Comparison of ENCODE assay signal across 8 cellular contexts in the genomic region with DNA sequence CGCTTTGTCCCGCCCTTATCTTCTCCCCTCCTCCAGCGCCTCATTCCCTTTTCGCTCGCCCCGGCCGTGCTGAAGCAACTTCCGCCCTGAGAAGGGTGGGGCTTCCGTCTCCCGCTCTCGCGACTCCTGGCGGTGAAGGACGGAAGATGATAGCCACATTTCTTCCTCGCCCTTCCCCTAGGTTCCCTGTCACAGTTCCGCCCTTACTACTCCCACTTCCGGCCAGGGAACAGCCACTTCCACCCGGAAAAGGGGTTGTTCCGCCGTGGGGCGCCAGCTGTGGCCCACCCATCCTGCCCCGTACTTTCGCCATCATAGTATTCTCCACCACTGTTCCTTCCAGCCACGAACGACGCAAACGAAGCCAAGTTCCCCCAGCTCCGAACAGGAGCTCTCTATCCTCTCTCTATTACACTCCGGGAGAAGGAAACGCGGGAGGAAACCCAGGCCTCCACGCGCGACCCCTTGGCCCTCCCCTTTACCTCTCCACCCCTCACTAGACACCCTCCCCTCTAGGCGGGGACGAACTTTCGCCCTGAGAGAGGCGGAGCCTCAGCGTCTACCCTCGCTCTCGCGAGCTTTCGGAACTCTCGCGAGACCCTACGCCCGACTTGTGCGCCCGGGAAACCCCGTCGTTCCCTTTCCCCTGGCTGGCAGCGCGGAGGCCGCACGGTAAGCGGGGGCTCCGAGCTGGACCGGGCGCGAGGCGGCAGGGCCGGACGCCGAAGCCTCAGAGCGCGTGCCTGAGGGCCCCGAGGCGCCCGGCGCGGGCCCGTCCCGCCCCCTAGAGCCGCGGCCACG. TPM values are rescaled to one million over a fixed set of nuclear protein-coding genes. Genes with fewer than 3 reads are reported as not detected.
DNase-seq lines count a peak whose midpoint lies in the region; ATAC-seq and TF ChIP-seq lines count a peak whose summit lies in the region.

Gene RPS19, plus strand, starts transcription at position 638 of the 801 bp plus-strand sequence. CDS start 520 bp downstream, outside the sequence.

- H3K4me1 ChIP-seq in suprapubic skin = peaks cover 36% of the 10 kb centered on the region

- peaks cover 29% of the 10 kb centered on the region for H3K36me3 Mint-ChIP-seq in activated naive CD4-positive, alpha-beta T cell treated with anti-CD3 and anti-CD28 coated beads, Interleukin-2, amount 50 U/mL, for 24 hours

- peak; percentile 96 for DNase-seq in NCI-H1092 (lab: John Stamatoyannopoulos, UW)
- DNase-seq in germinal center (ENCODE audit: low spot score) = peak; percentile 95
- DNase-seq in nucleus accumbens (lab: John Stamatoyannopoulos, UW) = peak; percentile 90 to 100 (median 98)
- DNase-seq in suprapubic skin (ENCODE audit: low spot score in 2 of 2) = peak; percentile 99

- H3K4me3 Mint-ChIP-seq in activated naive CD4-positive, alpha-beta T cell treated with anti-CD3 and anti-CD28 coated beads, Interleukin-2, amount 50 U/mL, for 24 hours = peak within 1 kb of the TSS; percentile 92

- peaks cover 35% of the 10 kb centered on the region for H3K36me3 ChIP-seq in suprapubic skin

- H3K4me3 ChIP-seq in suprapubic skin = peak within 1 kb of the TSS; percentile 99

- H3K9me3 ChIP-seq in suprapubic skin = no peaks in the 10 kb centered on the region

- no peak for TF ChIP-seq EP300 in suprapubic skin (IDR thresholded peaks at IDR 0.05)

- TF ChIP-seq POLR2A in GM10847 (IDR thresholded peaks at IDR 0.05; ENCODE audit: extremely low read depth, insufficient read length) (peak; percentile 92), suprapubic skin (IDR thresholded peaks at IDR 0.05) (peak; percentile 79 to 80)

- H3K9me3 Mint-ChIP-seq in activated naive CD4-positive, alpha-beta T cell treated with anti-CD3 and anti-CD28 coated beads, Interleukin-2, amount 50 U/mL, for 24 hours = no peaks in the 10 kb centered on the region

- TF ChIP-seq CTCF in suprapubic skin (IDR thresholded peaks at IDR 0.05) = peak; percentile 76 to 81

- H3K27ac Mint-ChIP-seq in activated naive CD4-positive, alpha-beta T cell treated with anti-CD3 and anti-CD28 coated beads, Interleukin-2, amount 50 U/mL, for 24 hours = peak within 1 kb of the TSS; percentile 98

- H3K27ac ChIP-seq in suprapubic skin = peak within 1 kb of the TSS; percentile 96

- ATAC-seq in HG02610 (IDR thresholded peaks at IDR 0.05; ENCODE audit: unreplicated experiment) = peak; percentile 70
- peak; percentile 92 for ATAC-seq in SK-N-SH treated with all-trans-retinoic acid at 6 μM for 48 hours

- no peaks in the 10 kb centered on the region for H3K27me3 ChIP-seq in suprapubic skin

- no peaks in the 10 kb centered on the region for H3K27me3 Mint-ChIP-seq in activated naive CD4-positive, alpha-beta T cell treated with anti-CD3 and anti-CD28 coated beads, Interleukin-2, amount 50 U/mL, for 24 hours

- WGBS in suprapubic skin = under 1% methylated on average over 37 of the region's 76 CpGs

- peaks cover 40% of the 10 kb centered on the region for H3K4me1 Mint-ChIP-seq in activated naive CD4-positive, alpha-beta T cell treated with anti-CD3 and anti-CD28 coated beads, Interleukin-2, amount 50 U/mL, for 24 hours

TF ChIP-seq in SK-N-SH treated with all-trans-retinoic acid at 6 μM for 48 hours, 23 proteins besides CTCF, POLR2A, EP300 and RAD21:
- TF ChIP-seq TSHZ2 (CRISPR knock-in tag; IDR thresholded peaks at IDR 0.05) (peak; percentile 27; the same call in 1 of the 2 replicates), ESRRG (CRISPR knock-in tag; IDR thresholded peaks at IDR 0.05) (no peak), CSDC2 (CRISPR knock-in tag; IDR thresholded peaks at IDR 0.05) (no peak), TCF4 (CRISPR knock-in tag; IDR thresholded peaks at IDR 0.05; ENCODE audit: borderline replicate concordance) (peak; percentile 25; the same call in 1 of the 2 replicates), OSR1 (CRISPR knock-in tag; IDR thresholded peaks at IDR 0.05) (no peak), SNAI2 (CRISPR knock-in tag; IDR thresholded peaks at IDR 0.05) (no peak), PATZ1 (CRISPR knock-in tag; IDR thresholded peaks at IDR 0.05; ENCODE audit: borderline replicate concordance) (peak; percentile 49; the same call in 1 of the 2 replicates), ZFP30 (CRISPR knock-in tag; IDR thresholded peaks at IDR 0.05) (no peak), CREB5 (CRISPR knock-in tag; IDR thresholded peaks at IDR 0.05; ENCODE audit: low read depth) (no peak), ISL1 (CRISPR knock-in tag; IDR thresholded peaks at IDR 0.05) (no peak; the same call in 1 of the 2 replicates), ZNF70 (CRISPR knock-in tag; IDR thresholded peaks at IDR 0.05) (no peak), ZNF8 (CRISPR knock-in tag; IDR thresholded peaks at IDR 0.05) (no peak), ZC3H10 (CRISPR knock-in tag; IDR thresholded peaks at IDR 0.05) (no peak), RARB (CRISPR knock-in tag; IDR thresholded peaks at IDR 0.05) (no peak), TOX (CRISPR knock-in tag; IDR thresholded peaks at IDR 0.05; ENCODE audit: borderline replicate concordance) (no peak)

RNA-seq across cellular contexts. Expression of gene RPS19, which starts in this region (rescaled TPM):
- total RNA-seq in suprapubic skin = 1,000 to 10,000 TPM; 1,057 to 2,332 (median 1,706) TPM

Comparison
In these comparisons a context has a peak if more than half of its experiments do, and no peak if none do; other contexts are left out.
1. Peak in every context shown above with its lines: DNase-seq, ATAC-seq, H3K4me3 ChIP-seq and H3K27ac ChIP-seq.